In genomic region chr14:93073366-93073722, GRCh38 we compare ENCODE assay signal across 11 cellular contexts. TPM values are rescaled to one million over a fixed set of nuclear protein-coding genes. Genes with fewer than 3 reads are reported as not detected.
DNase-seq lines count a peak whose midpoint lies in the region; ATAC-seq, FAIRE-seq and TF ChIP-seq lines count a peak whose summit lies in the region.
"Had no signal": no experiment of that assay in that cellular context is flagged by ENCODE, and none has a peak within 500 bp of the region (broad histone marks: within the 10 kb centered on the region; RNA-seq: fewer than 3 reads in every experiment).

No MANE protein-coding gene starts in this region.

- H3K9ac ChIP-seq in H1 (replicated peaks in 1 of 4; ENCODE audit: extremely low read depth in 1 of 4, low read depth in 3 of 4, low read length in 3 of 4) (no peak overlapping the region), kidney (ENCODE audit: low read length in 2 of 2) (no peak overlapping the region), GM23248 (no peak overlapping the region)

- H4K5ac ChIP-seq in H1 (ENCODE audit: insufficient read length, low read depth, low read length): no peak overlapping the region

- in situ Hi-C loops in SK-MEL-5 (cut with HindIII; ENCODE audit: low pct_unique_long_range_greater_than_20kb, low sequenced_read_pairs): no loop called here
- in situ Hi-C loops in GM23248 (cut with MboI): no loop called here

- no peak overlapping the region for H3K18ac ChIP-seq in H1 (ENCODE audit: extremely low read depth, low read length)

- H3K4me2 ChIP-seq in H1 (ENCODE audit: insufficient read depth in 1 of 2, low read depth in 2 of 2, low read length in 2 of 2) (no peak overlapping the region), GM23248 (ENCODE audit: unreplicated experiment) (no peak overlapping the region)

- DNase-seq in Caco-2 (no peak), SK-MEL-5 (ENCODE audit: low read depth, low spot score) (peak; percentile 41), H1 (ENCODE audit: low read depth in 1 of 2, low spot score in 2 of 2) (no peak), sciatic nerve (ENCODE audit: low spot score) (no peak), kidney (no peak), GM23248 (no peak)
- DNase-seq in activated T-helper 1 cell treated with anti-CD3 and anti-CD28 coated beads, Interleukin-12 subunit alpha, Interleukin-12 subunit beta, Interleukin-2, Interleukin-4 antibody, amounts not matched to agents 30 ng/mL and 10 ng/mL and 1 ng/mL, durations not matched to agents 14 hours and 24 hours and 36 hours (ENCODE audit: low spot score): no peak
- no peak for DNase-seq in activated effector memory CD4-positive, alpha-beta T cell treated with Interleukin-2 at 50 U/mL for 16 hours
- DNase-seq: cerebellar nuclear complex, mesendoderm, NCI-H1694 treated with DMSO at 0.1 percent for 48 hours had no signal

- no peak for FAIRE-seq in H1 (lab: Jason Lieb, UNC)
- FAIRE-seq in kidney (lab: Jason Lieb, UNC): no peak

- peaks cover 11% of the 10 kb centered on the region for H3K36me3 Mint-ChIP-seq in Caco-2 (ENCODE audit: insufficient read depth, unreplicated experiment)
- H3K36me3 Mint-ChIP-seq in activated T-helper 1 cell treated with anti-CD3 and anti-CD28 coated beads, Interleukin-12 subunit alpha, Interleukin-12 subunit beta, Interleukin-2, Interleukin-4 antibody, amounts not matched to agents 30 ng/mL and 10 ng/mL and 1 ng/mL, durations not matched to agents 14 hours and 24 hours and 36 hours (ENCODE audit: low read depth): no peaks in the 10 kb centered on the region

- H3K9me3 ChIP-seq in Caco-2 (no peaks in the 10 kb centered on the region), H1 (ENCODE audit: insufficient read depth in 2 of 2, low read depth in 1 of 2, low read length in 1 of 2) (no peaks in the 10 kb centered on the region), kidney (ENCODE audit: control insufficient read depth in 1 of 2, low read length in 2 of 2) (no peaks in the 10 kb centered on the region), GM23248 (ENCODE audit: low read depth) (no peaks in the 10 kb centered on the region)

- H2AFZ ChIP-seq in H1 (ENCODE audit: low read length): no peak overlapping the region
- H2AFZ ChIP-seq in GM23248: no peak overlapping the region

- WGBS in H1 (ENCODE audit: extremely low coverage in 1 of 2, insufficient coverage in 1 of 2, insufficient read length in 1 of 2, insufficient replicate concordance in 2 of 2, low coverage in 1 of 2, low lambda C conversion rate in 2 of 2, missing lambda C conversion rate in 1 of 2), 2 experiments: 95% methylated on average over 5 of the region's 5 CpGs; no CpG with 5 or more reads in 1 of the 2 experiments
- WGBS in GM23248 (ENCODE audit: low coverage in 1 of 2, low lambda C conversion rate in 2 of 2, missing lambda C conversion rate in 2 of 2), 2 experiments: 95% methylated on average over 5 of the region's 5 CpGs

- POLR2A ChIA-PET in Caco-2 (lab: Charles Lee): no interaction called here
- POLR2A ChIA-PET in H1 (lab: Charles Lee; ENCODE audit: partially characterized antibody): no interaction called here

- no peak overlapping the region for H4K8ac ChIP-seq in H1 (ENCODE audit: extremely low read depth, insufficient read depth, low read length)

- H3K27ac ChIP-seq in H1 (ENCODE audit: low read depth, low read length) (0 out of 2 replicates have a peak overlapping the region, but pooled peaks have one; percentile 4), kidney (ENCODE audit: low read depth in 2 of 2, low read length in 2 of 2) (no peak overlapping the region), GM23248 (no peak overlapping the region)

- no peak overlapping the region for H2BK120ac ChIP-seq in H1 (replicated peaks; ENCODE audit: low read depth, low read length)

- peak overlapping the region; percentile 35 for H3K27ac Mint-ChIP-seq in Caco-2 (ENCODE audit: unreplicated experiment)
- H3K27ac Mint-ChIP-seq in activated T-helper 1 cell treated with anti-CD3 and anti-CD28 coated beads, Interleukin-12 subunit alpha, Interleukin-12 subunit beta, Interleukin-2, Interleukin-4 antibody, amounts not matched to agents 30 ng/mL and 10 ng/mL and 1 ng/mL, durations not matched to agents 14 hours and 24 hours and 36 hours: no peak overlapping the region

- H3K4me3 Mint-ChIP-seq in Caco-2 (ENCODE audit: unreplicated experiment): no peak overlapping the region
- no peak overlapping the region for H3K4me3 Mint-ChIP-seq in activated T-helper 1 cell treated with anti-CD3 and anti-CD28 coated beads, Interleukin-12 subunit alpha, Interleukin-12 subunit beta, Interleukin-2, Interleukin-4 antibody, amounts not matched to agents 30 ng/mL and 10 ng/mL and 1 ng/mL, durations not matched to agents 14 hours and 24 hours and 36 hours

- H3K79me1 ChIP-seq in H1 (ENCODE audit: low read depth, low read length): peaks cover 23% of the 10 kb centered on the region

- peaks cover 7% of the 10 kb centered on the region for H3K4me1 Mint-ChIP-seq in Caco-2 (ENCODE audit: low read depth, unreplicated experiment)
- peaks cover 25% of the 10 kb centered on the region for H3K4me1 Mint-ChIP-seq in activated T-helper 1 cell treated with anti-CD3 and anti-CD28 coated beads, Interleukin-12 subunit alpha, Interleukin-12 subunit beta, Interleukin-2, Interleukin-4 antibody, amounts not matched to agents 30 ng/mL and 10 ng/mL and 1 ng/mL, durations not matched to agents 14 hours and 24 hours and 36 hours (ENCODE audit: low read depth)

- no peaks in the 10 kb centered on the region for H3K36me3 ChIP-seq in Caco-2 (ENCODE audit: control insufficient read depth, insufficient read depth, low read length)
- H3K36me3 ChIP-seq in H1 (ENCODE audit: control insufficient read depth in 2 of 4, insufficient read depth in 4 of 4, low read length in 3 of 4): no peaks in the 10 kb centered on the region; a peak in 1 of 8 replicates
- H3K36me3 ChIP-seq in kidney (ENCODE audit: control insufficient read depth in 1 of 2, insufficient read depth in 2 of 2, low read length in 2 of 2): no peaks in the 10 kb centered on the region
- H3K36me3 ChIP-seq in GM23248 (ENCODE audit: low read depth): no peaks in the 10 kb centered on the region

- no peaks in the 10 kb centered on the region for H3K27me3 Mint-ChIP-seq in Caco-2 (ENCODE audit: insufficient read depth, unreplicated experiment)
- H3K27me3 Mint-ChIP-seq in activated T-helper 1 cell treated with anti-CD3 and anti-CD28 coated beads, Interleukin-12 subunit alpha, Interleukin-12 subunit beta, Interleukin-2, Interleukin-4 antibody, amounts not matched to agents 30 ng/mL and 10 ng/mL and 1 ng/mL, durations not matched to agents 14 hours and 24 hours and 36 hours (ENCODE audit: insufficient read depth): peaks cover 2% of the 10 kb centered on the region

- H2BK5ac ChIP-seq in H1 (ENCODE audit: low read depth, low read length): peak overlapping the region; percentile 62; the same call in 1 of the 2 replicates

- no peaks in the 10 kb centered on the region for H3K9me3 Mint-ChIP-seq in Caco-2 (ENCODE audit: unreplicated experiment)
- H3K9me3 Mint-ChIP-seq in activated T-helper 1 cell treated with anti-CD3 and anti-CD28 coated beads, Interleukin-12 subunit alpha, Interleukin-12 subunit beta, Interleukin-2, Interleukin-4 antibody, amounts not matched to agents 30 ng/mL and 10 ng/mL and 1 ng/mL, durations not matched to agents 14 hours and 24 hours and 36 hours: no peaks in the 10 kb centered on the region

- CTCF ChIA-PET in Caco-2 (lab: Charles Lee): no interaction called here
- CTCF ChIA-PET in H1 (lab: Charles Lee; ENCODE audit: partially characterized antibody): interaction anchor here (0.8 to 1.7 kb wide), 4 partner anchors 23 to 66 kb away, joined by 3 to 4 read pairs (median 4); no protein-coding TSS in a partner anchor

- no peak overlapping the region for H2BK12ac ChIP-seq in H1 (ENCODE audit: low read depth, low read length)

- H2AK5ac ChIP-seq in H1 (ENCODE audit: low read depth, low read length): no peak overlapping the region

- H3K56ac ChIP-seq in H1 (replicated peaks; ENCODE audit: insufficient read length, low read depth, low read length): no peak overlapping the region

- no peaks in the 10 kb centered on the region for H3F3A ChIP-seq in GM23248 (ENCODE audit: insufficient read depth)

- no peak for TF ChIP-seq EP300 in H1 (IDR thresholded peaks at IDR 0.05; ENCODE audit: borderline replicate concordance in 1 of 2, low read depth in 2 of 2, low read length in 2 of 2)

- no peak overlapping the region for H3K23ac ChIP-seq in H1 (ENCODE audit: insufficient read length)

- H4K20me1 ChIP-seq in H1 (replicated peaks in 1 of 2; ENCODE audit: control insufficient read depth in 1 of 2, insufficient read depth in 2 of 2, low read length in 2 of 2) (peaks cover 11 to 18% of the 10 kb centered on the region in 2 experiments), GM23248 (ENCODE audit: insufficient read depth) (no peaks in the 10 kb centered on the region)

- no peaks in the 10 kb centered on the region for H3K27me3 ChIP-seq in Caco-2 (replicated peaks; ENCODE audit: control insufficient read depth, insufficient read depth, low read length)
- no peaks in the 10 kb centered on the region for H3K27me3 ChIP-seq in H1 (replicated peaks in 1 of 4; ENCODE audit: control insufficient read depth in 3 of 4, extremely low read depth in 1 of 4, insufficient read depth in 3 of 4, low read length in 3 of 4)
- H3K27me3 ChIP-seq in GM23248 (replicated peaks; ENCODE audit: insufficient read depth): no peaks in the 10 kb centered on the region

- ATAC-seq in sciatic nerve: peak; percentile 4

- H3K23me2 ChIP-seq in H1 (ENCODE audit: low read depth, low read length): no peaks in the 10 kb centered on the region

- no peak for TF ChIP-seq POLR2A in H1 (IDR thresholded peaks at IDR 0.05; ENCODE audit: control extremely low read depth in 1 of 2, low read depth in 2 of 2, low read length in 2 of 2)

- TF ChIP-seq RAD21 in H1 (IDR thresholded peaks at IDR 0.05 in 1 of 2, conservative IDR thresholded peaks at IDR 0.05 in 1 of 2; ENCODE audit: low read depth in 2 of 2, low read length in 2 of 2): no peak

- no peaks in the 10 kb centered on the region for H3K9me2 ChIP-seq in GM23248 (ENCODE audit: insufficient read depth)

- H3K4me3 ChIP-seq in Caco-2 (ENCODE audit: low read depth, low read length) (no peak overlapping the region), H1 (ENCODE audit: extremely low read depth in 1 of 4, insufficient read depth in 2 of 4, low read depth in 3 of 4, low read length in 4 of 4) (no peak overlapping the region), kidney (ENCODE audit: low read length in 2 of 2) (peak overlapping the region in 1 of 2 donors; percentile 33), GM23248 (no peak overlapping the region)

- BruUV-seq in Caco-2 (replicated peaks; lab: Mats Ljungman, UMichigan): no TSS peak

- TF ChIP-seq CTCF in Caco-2 (IDR thresholded peaks at IDR 0.05; ENCODE audit: insufficient read depth in 1 of 2, low read depth in 1 of 2, low read length in 1 of 2, severe bottlenecking in 1 of 2, unreplicated experiment in 1 of 2): no peak
- TF ChIP-seq CTCF in H1 (IDR thresholded peaks at IDR 0.05; ENCODE audit: control extremely low read depth in 1 of 3, insufficient read depth in 1 of 3, low read depth in 1 of 3, low read length in 3 of 3): no peak
- TF ChIP-seq CTCF in kidney (IDR thresholded peaks at IDR 0.05; ENCODE audit: borderline replicate concordance, extremely low read depth, insufficient read depth): no peak

- H4K91ac ChIP-seq in H1 (replicated peaks; ENCODE audit: insufficient read length, low read length): no peak overlapping the region

- intact Hi-C loops in Caco-2 (cut with micrococcal nuclease; ENCODE audit: unreplicated experiment): no loop called here
- intact Hi-C loops in sciatic nerve (cut with DNase I): no loop called here
- intact Hi-C loops in kidney (cut with DNase I): no loop called here
- intact Hi-C loops in activated T-helper 1 cell treated with anti-CD3 and anti-CD28 coated beads, Interleukin-12 subunit alpha, Interleukin-12 subunit beta, Interleukin-2, Interleukin-4 antibody, amounts not matched to agents 30 ng/mL and 10 ng/mL and 1 ng/mL, durations not matched to agents 14 hours and 24 hours and 36 hours (cut with micrococcal nuclease): no loop called here

- peaks cover 21% of the 10 kb centered on the region for H3K4me1 ChIP-seq in Caco-2
- peaks cover 0 to 4% (median 0%) of the 10 kb centered on the region in 4 experiments; a peak in 4 of 7 replicates for H3K4me1 ChIP-seq in H1 (replicated peaks in 1 of 4; ENCODE audit: control insufficient read depth in 3 of 4, insufficient read depth in 4 of 4, low read length in 3 of 4)
- peaks cover 21 to 28% of the 10 kb centered on the region in 2 donors for H3K4me1 ChIP-seq in kidney (ENCODE audit: control insufficient read depth in 1 of 2, insufficient read depth in 1 of 2, low read depth in 1 of 2, low read length in 2 of 2)
- peaks cover 30% of the 10 kb centered on the region for H3K4me1 ChIP-seq in GM23248 (ENCODE audit: insufficient read depth)

- H2BK20ac ChIP-seq in H1 (ENCODE audit: low read length): no peak overlapping the region

- H3K14ac ChIP-seq in H1 (ENCODE audit: insufficient read length): no peak overlapping the region

- H3K79me2 ChIP-seq in H1 (ENCODE audit: control insufficient read depth in 1 of 2, insufficient read depth in 2 of 2, low read length in 2 of 2) (peaks cover 0 to 57% of the 10 kb centered on the region in 2 experiments; a peak in 2 of 4 replicates), GM23248 (ENCODE audit: insufficient read depth) (0 out of 2 replicates have a peak, but pooled peaks cover 8% of the 10 kb centered on the region)

- no peak overlapping the region for H3K4ac ChIP-seq in H1 (replicated peaks; ENCODE audit: insufficient read length, low read depth, low read length)

- no peak overlapping the region for H2BK15ac ChIP-seq in H1 (ENCODE audit: low read length)

RNA-seq across cellular contexts. Expression of gene ITPK1, which starts 42.4 kb away (rescaled TPM):
- 57.9 and 60.1 TPM in 2 replicates for total RNA-seq in Caco-2 (2022)
- total RNA-seq in SK-MEL-5 (2014; rRNA removed; shearing (Covaris generic)): 45.2 and 45.6 TPM in 2 replicates
- 72.6 and 73.8 TPM in 2 replicates for polyA plus RNA-seq in SK-MEL-5 (2015; cell fraction: cytosol; rRNA removed)
- 37.9 and 60.8 TPM in 2 replicates for polyA plus RNA-seq in SK-MEL-5 (2015; cell fraction: nucleus; rRNA removed)
- total RNA-seq in H1 (2021; fragmentation: NEBNext Ultra II Directional; extraction: Animal tissue kit (Norgen Biotek cat#: 25700)): 143 and 148 TPM in 2 replicates
- polyA plus RNA-seq in H1 (2011; rRNA removed): 108 and 114 TPM in 2 replicates
- 87.6 TPM for polyA plus RNA-seq in H1 (2011; cell fraction: cytosol; rRNA removed)
- 123 TPM for polyA plus RNA-seq in H1 (2011; cell fraction: nucleus; rRNA removed)
- polyA plus RNA-seq in H1 (2012, experiment 1 of 2): 86.3 to 118 TPM (median 110 TPM) in 4 replicates
- polyA plus RNA-seq in H1 (2012, experiment 2 of 2): 103 TPM
- 62.3 TPM for polyA plus RNA-seq in H1 (2013, experiment 1 of 2)
- 61.5 TPM for polyA plus RNA-seq in H1 (2013, experiment 2 of 2)
- 278 and 326 TPM in 2 replicates for polyA minus RNA-seq in H1 (2011; rRNA and poly(A)+ RNA removed)
- polyA minus RNA-seq in H1 (2011; cell fraction: cytosol; rRNA and poly(A)+ RNA removed): 85.3 TPM
- 55.2 TPM for polyA minus RNA-seq in H1 (2011; cell fraction: nucleus; rRNA and poly(A)+ RNA removed)
- total RNA-seq in sciatic nerve: 118 TPM
- total RNA-seq in kidney: 92.0 TPM
- 43.6 TPM for polyA plus RNA-seq in kidney (ENCODE audit: insufficient read depth, low read depth, low replicate concordance)
- 71.0 and 77.3 TPM in 2 replicates for total RNA-seq in activated T-helper 1 cell treated with anti-CD3 and anti-CD28 coated beads, Interleukin-12 subunit alpha, Interleukin-12 subunit beta, Interleukin-2, Interleukin-4 antibody, amounts not matched to agents 30 ng/mL and 10 ng/mL and 1 ng/mL, durations not matched to agents 14 hours and 24 hours and 36 hours
- 33.3 and 35.0 TPM in 2 replicates for total RNA-seq in GM23248 (2014; rRNA removed; shearing (Covaris generic))
- 18.7 and 19.4 TPM in 2 replicates for polyA plus RNA-seq in GM23248 (2016; fragmentation: Nextera tagmentation; extraction: Ambion mirVana)
